Comparison of ENCODE assay signal across 14 cellular contexts in genomic region chr2:9982248-9982647, GRCh38. TPM values are rescaled to one million over a fixed set of nuclear protein-coding genes. Genes with fewer than 3 reads are reported as not detected.
DNase-seq lines count a peak whose midpoint lies in the region; ATAC-seq and TF ChIP-seq lines count a peak whose summit lies in the region.
"Had no signal": no experiment of that assay in that cellular context is flagged by ENCODE, and none has a peak within 500 bp of the region (broad histone marks: within the 10 kb centered on the region; RNA-seq: fewer than 3 reads in every experiment).

No MANE protein-coding gene starts in this region.

- in situ Hi-C loops in astrocyte of the spinal cord (cut with HindIII; ENCODE audit: low sequenced_read_pairs): no loop called here

- H3K27ac ChIP-seq in heart right ventricle (peak overlapping the region in 3 of 10 donors; percentile 19 to 58 (median 40)), tibial artery (peak overlapping the region; percentile 40 to 53)
- H3K27ac ChIP-seq: body of pancreas had no signal

- intact Hi-C loops in heart right ventricle (cut with DNase I): loop anchor here in 4 of 10 donors (2.0 to 10.0 kb wide), 4 partner anchors 67 to 463 kb away; partner anchors contain the start of gene ODC1 (in 1 of the 4)
- intact Hi-C loops in tibial artery (cut with DNase I; ENCODE audit: low total_unique reads): no loop called here

- H3K4me1 ChIP-seq in heart right ventricle (peaks cover 5 to 43% (median 21%) of the 10 kb centered on the region in 9 donors), tibial artery (peaks cover 0 to 44% (median 24%) of the 10 kb centered on the region in 4 donors)

- TF ChIP-seq CTCF in astrocyte of the spinal cord (IDR thresholded peaks at IDR 0.05; ENCODE audit: low read depth, low read length) (no peak), heart right ventricle (IDR thresholded peaks at IDR 0.05) (no peak), tibial artery (IDR thresholded peaks at IDR 0.05) (no peak)

- 62 to 63% methylated on average over 8 of the region's 8 CpGs for WGBS in heart right ventricle, 2 donors

- H3K4me3 ChIP-seq in astrocyte of the spinal cord (ENCODE audit: low read depth, low read length) (no peak overlapping the region), heart right ventricle (no peak overlapping the region), tibial artery (no peak overlapping the region)
- H3K4me3 ChIP-seq: body of pancreas, tibial nerve had no signal

- ATAC-seq in heart right ventricle: peak in 6 of 8 donors; percentile 54 to 77 (median 62)
- ATAC-seq: body of pancreas had no signal

- H3K9me3 ChIP-seq in heart right ventricle (no peaks in the 10 kb centered on the region), tibial artery (no peaks in the 10 kb centered on the region)
- H3K9me3 ChIP-seq: body of pancreas, tibial nerve had no signal

- no peaks in the 10 kb centered on the region for H3K36me3 ChIP-seq in heart right ventricle
- no peaks in the 10 kb centered on the region for H3K36me3 ChIP-seq in tibial artery
- H3K36me3 ChIP-seq: tibial nerve had no signal

- DNase-seq in GM04504 (ENCODE audit: low read depth): peak; percentile 90
- peak; percentile 74 for DNase-seq in astrocyte of the spinal cord (ENCODE audit: low read depth, low spot score)
- DNase-seq in heart right ventricle: no peak
- DNase-seq in tibial artery: no peak
- no peak for DNase-seq in activated CD8-positive, alpha-beta memory T cell treated with anti-CD3 and anti-CD28 coated beads for 24 hours
- no peak for DNase-seq in NCI-H748 (lab: John Stamatoyannopoulos, UW; ENCODE audit: unreplicated experiment)
- no peak for DNase-seq in NCI-H2171 (lab: John Stamatoyannopoulos, UW)
- DNase-seq: activated gamma-delta T cell treated with Interleukin-2 at 50 U/mL for 16 hours; body of pancreas; effector memory CD4-positive, alpha-beta T cell; head of caudate nucleus; NCI-H2227 treated with DMSO at 0.1 percent for 48 hours; posterior cingulate gyrus had no signal

- no peaks in the 10 kb centered on the region for H3K27me3 ChIP-seq in heart right ventricle
- H3K27me3 ChIP-seq in tibial artery: no peaks in the 10 kb centered on the region
- H3K27me3 ChIP-seq: body of pancreas, tibial nerve had no signal

RNA-seq across cellular contexts. Expression of gene GRHL1, which starts 30.8 kb away (rescaled TPM):
- total RNA-seq in heart right ventricle: 1 to 10 TPM in 5 of 10 donors, under 1 TPM in 5; 0.57 to 3.0 (median 1.2) TPM
- polyA plus RNA-seq in heart right ventricle: under 1 TPM; 0.29 to 0.80 TPM

Comparison
In these comparisons a context has a peak if more than half of its experiments do, and no peak if none do; other contexts are left out.
1. DNase-seq: peak in GM04504 (single experiment) and astrocyte of the spinal cord (single experiment); none in heart right ventricle (0 of 2), tibial artery (0 of 2), activated CD8-positive, alpha-beta memory T cell treated with anti-CD3 and anti-CD28 coated beads for 24 hours (single experiment), NCI-H748 (single experiment) and NCI-H2171 (single experiment).